ENCODE assay signal across 17 cellular contexts in the genomic region with DNA sequence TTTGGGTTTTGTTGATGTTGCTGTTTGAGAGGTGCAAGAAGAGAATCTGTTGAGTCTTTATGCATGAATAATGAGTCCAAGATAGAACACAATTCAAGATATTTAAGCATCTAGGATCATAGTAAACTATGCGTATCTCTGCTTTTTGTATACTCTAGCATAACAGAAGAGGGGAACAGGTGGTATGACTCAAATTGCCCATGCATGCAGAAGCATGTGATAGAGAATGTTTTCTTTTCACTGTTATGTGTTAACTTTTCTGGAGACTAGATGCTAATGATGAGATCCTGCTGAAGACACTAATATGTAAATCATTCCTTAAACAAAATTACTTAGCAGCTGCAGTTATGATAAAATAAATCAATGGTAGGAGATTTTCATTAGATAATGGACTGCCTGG.
DNase-seq lines count a peak whose midpoint lies in the region; ATAC-seq and TF ChIP-seq lines count a peak whose summit lies in the region.
"Had no signal": no experiment of that assay in that cellular context is flagged by ENCODE, and none has a peak within 500 bp of the region (broad histone marks: within the 10 kb centered on the region; RNA-seq: fewer than 3 reads in every experiment).

No MANE protein-coding gene starts in this region.

- no peak overlapping the region for H3K9ac ChIP-seq in OCI-LY3 (ENCODE audit: low read length)

- BruUV-seq in Caco-2 (replicated peaks; lab: Mats Ljungman, UMichigan) = no TSS peak

- H3K9me3 ChIP-seq in OCI-LY3 (ENCODE audit: insufficient read depth, low read length) (no peaks in the 10 kb centered on the region), Caco-2 (no peaks in the 10 kb centered on the region)
- H3K9me3 ChIP-seq: esophagus squamous epithelium had no signal

- H4K20me1 ChIP-seq in OCI-LY3 (ENCODE audit: insufficient read depth, low read length) = peaks cover 3% of the 10 kb centered on the region; the same call in 1 of the 2 replicates

- CTCF ChIA-PET in Caco-2 (lab: Charles Lee) = no interaction called here

- POLR2A ChIA-PET in Caco-2 (lab: Charles Lee) = no interaction called here

- H2AFZ ChIP-seq in OCI-LY3 (ENCODE audit: low read depth, low read length) = no peak overlapping the region

- no peak overlapping the region for H3K4me3 ChIP-seq in OCI-LY3 (ENCODE audit: low read length)
- no peak overlapping the region for H3K4me3 ChIP-seq in Caco-2 (ENCODE audit: low read depth, low read length)
- H3K4me3 ChIP-seq: esophagus squamous epithelium had no signal

- intact Hi-C loops in Caco-2 (cut with micrococcal nuclease; ENCODE audit: unreplicated experiment) = no loop called here

- H3K36me3 Mint-ChIP-seq in Caco-2 (ENCODE audit: insufficient read depth, unreplicated experiment) = peaks cover 16% of the 10 kb centered on the region
- no peaks in the 10 kb centered on the region for H3K36me3 Mint-ChIP-seq in natural killer cell treated with Interleukin-12 subunit alpha and Interleukin-12 subunit beta and Interleukin-15 and Interleukin-18, amount 100 ng/mL, for 72 hours
- H3K36me3 Mint-ChIP-seq: activated naive CD8-positive, alpha-beta T cell treated with anti-CD3 and anti-CD28 coated beads for 36 hours had no signal

- H3K4me1 ChIP-seq in OCI-LY3 (ENCODE audit: low read length) (peaks cover 76% of the 10 kb centered on the region), Caco-2 (no peaks in the 10 kb centered on the region)
- H3K4me1 ChIP-seq: esophagus squamous epithelium had no signal

- no peak overlapping the region for H3K27ac ChIP-seq in OCI-LY3 (ENCODE audit: low read length)
- H3K27ac ChIP-seq: esophagus squamous epithelium had no signal

- H3K4me2 ChIP-seq in OCI-LY3 (ENCODE audit: low read length) = peak overlapping the region; percentile 37

- H3K27me3 ChIP-seq in OCI-LY3 (ENCODE audit: low read depth, low read length) = no peaks in the 10 kb centered on the region
- no peaks in the 10 kb centered on the region for H3K27me3 ChIP-seq in Caco-2 (replicated peaks; ENCODE audit: control insufficient read depth, insufficient read depth, low read length)
- H3K27me3 ChIP-seq: esophagus squamous epithelium had no signal

- H3K4me3 Mint-ChIP-seq in Caco-2 (ENCODE audit: unreplicated experiment) = no peak overlapping the region
- H3K4me3 Mint-ChIP-seq in natural killer cell treated with Interleukin-12 subunit alpha and Interleukin-12 subunit beta and Interleukin-15 and Interleukin-18, amount 100 ng/mL, for 72 hours = no peak overlapping the region
- H3K4me3 Mint-ChIP-seq: activated naive CD8-positive, alpha-beta T cell treated with anti-CD3 and anti-CD28 coated beads for 36 hours had no signal

- H3K27ac Mint-ChIP-seq in Caco-2 (ENCODE audit: unreplicated experiment) = no peak overlapping the region
- no peak overlapping the region for H3K27ac Mint-ChIP-seq in natural killer cell treated with Interleukin-12 subunit alpha and Interleukin-12 subunit beta and Interleukin-15 and Interleukin-18, amount 100 ng/mL, for 72 hours
- H3K27ac Mint-ChIP-seq: activated naive CD8-positive, alpha-beta T cell treated with anti-CD3 and anti-CD28 coated beads for 36 hours had no signal

- no peaks in the 10 kb centered on the region for H3K9me3 Mint-ChIP-seq in Caco-2 (ENCODE audit: unreplicated experiment)
- peaks cover 7% of the 10 kb centered on the region for H3K9me3 Mint-ChIP-seq in natural killer cell treated with Interleukin-12 subunit alpha and Interleukin-12 subunit beta and Interleukin-15 and Interleukin-18, amount 100 ng/mL, for 72 hours
- H3K9me3 Mint-ChIP-seq: activated naive CD8-positive, alpha-beta T cell treated with anti-CD3 and anti-CD28 coated beads for 36 hours had no signal

- H3K4me1 Mint-ChIP-seq in Caco-2 (ENCODE audit: low read depth, unreplicated experiment) = peaks cover 11% of the 10 kb centered on the region
- H3K4me1 Mint-ChIP-seq in natural killer cell treated with Interleukin-12 subunit alpha and Interleukin-12 subunit beta and Interleukin-15 and Interleukin-18, amount 100 ng/mL, for 72 hours (ENCODE audit: low read depth in 2 of 2) = no peaks in the 10 kb centered on the region
- H3K4me1 Mint-ChIP-seq: activated naive CD8-positive, alpha-beta T cell treated with anti-CD3 and anti-CD28 coated beads for 36 hours had no signal

- peak; percentile 65 for ATAC-seq in GM18511 (IDR thresholded peaks at IDR 0.05; ENCODE audit: unreplicated experiment)
- peak; percentile 50 for ATAC-seq in GM21381 (IDR thresholded peaks at IDR 0.05; ENCODE audit: unreplicated experiment)
- peak; percentile 63 for ATAC-seq in HG03060 (IDR thresholded peaks at IDR 0.05; ENCODE audit: low read depth, unreplicated experiment)
- ATAC-seq in natural killer cell treated with Interleukin-12 subunit alpha and Interleukin-12 subunit beta and Interleukin-15 and Interleukin-18, amount 100 ng/mL, for 72 hours = no peak

- H3K27me3 Mint-ChIP-seq in Caco-2 (ENCODE audit: insufficient read depth, unreplicated experiment) = no peaks in the 10 kb centered on the region
- H3K27me3 Mint-ChIP-seq in natural killer cell treated with Interleukin-12 subunit alpha and Interleukin-12 subunit beta and Interleukin-15 and Interleukin-18, amount 100 ng/mL, for 72 hours = peaks cover 0 to 15% of the 10 kb centered on the region in 2 donors
- H3K27me3 Mint-ChIP-seq: activated naive CD8-positive, alpha-beta T cell treated with anti-CD3 and anti-CD28 coated beads for 36 hours had no signal

- TF ChIP-seq CTCF in OCI-LY3 (IDR thresholded peaks at IDR 0.05; ENCODE audit: low read depth, low read length) = no peak
- no peak for TF ChIP-seq CTCF in Caco-2 (IDR thresholded peaks at IDR 0.05; ENCODE audit: insufficient read depth in 1 of 2, low read depth in 1 of 2, low read length in 1 of 2, severe bottlenecking in 1 of 2, unreplicated experiment in 1 of 2)

- peaks cover 35% of the 10 kb centered on the region for H3K36me3 ChIP-seq in OCI-LY3 (replicated peaks; ENCODE audit: low read depth, low read length)
- no peaks in the 10 kb centered on the region for H3K36me3 ChIP-seq in Caco-2 (ENCODE audit: control insufficient read depth, insufficient read depth, low read length)
- H3K36me3 ChIP-seq: esophagus squamous epithelium had no signal

- peaks cover 85% of the 10 kb centered on the region for H3K79me2 ChIP-seq in OCI-LY3 (ENCODE audit: low read length)

- DNase-seq in Caco-2 (no peak), glomerular visceral epithelial cell (ENCODE audit: extremely low spot score) (no peak), COLO829 (ENCODE audit: low spot score) (no peak)
- no peak for DNase-seq in natural killer cell treated with Interleukin-12 subunit alpha and Interleukin-12 subunit beta and Interleukin-15 and Interleukin-18, amount 100 ng/mL, for 72 hours (ENCODE audit: low spot score)
- DNase-seq: activated naive CD8-positive, alpha-beta T cell treated with anti-CD3 and anti-CD28 coated beads for 36 hours; DMS 273 treated with DMSO at 0.1 percent for 48 hours; esophagus squamous epithelium; midbrain; NCI-H1092; NCI-H510A; posterior cingulate gyrus; SHP77; stimulated activated CD4-positive, alpha-beta T cell treated with anti-CD3 and anti-CD28 coated beads, Interleukin-15, amount 100 ng/mL, for 24 hours had no signal

Comparison
In these comparisons a context has a peak if more than half of its experiments do, and no peak if none do; other contexts are left out.
1. ATAC-seq: peak in GM18511 (single experiment), GM21381 (single experiment) and HG03060 (single experiment); none in natural killer cell treated with Interleukin-12 subunit alpha and Interleukin-12 subunit beta and Interleukin-15 and Interleukin-18, amount 100 ng/mL, for 72 hours (0 of 2).